ENCODE assay signal across 17 cellular contexts in the genomic region with DNA sequence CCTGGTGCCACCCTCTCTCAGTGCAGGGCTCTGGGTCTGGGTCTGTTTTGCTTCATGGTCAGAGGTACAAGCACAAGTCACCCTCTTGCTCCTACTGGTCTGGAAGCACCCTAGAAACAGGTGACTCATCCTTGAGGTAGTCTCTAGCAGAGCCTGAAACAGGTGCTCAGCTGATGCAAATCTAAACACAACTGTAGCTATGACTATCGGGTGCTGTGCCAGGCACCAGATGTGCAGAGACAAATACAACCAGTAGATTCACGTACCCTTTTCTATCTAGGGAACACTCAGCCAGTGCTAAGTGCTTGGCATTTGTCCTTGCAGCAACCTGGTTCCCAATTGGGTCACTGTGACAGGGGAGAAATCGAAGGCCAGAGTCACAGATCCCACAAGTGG.
DNase-seq lines count a peak whose midpoint lies in the region; ATAC-seq, FAIRE-seq and TF ChIP-seq lines count a peak whose summit lies in the region.
"Had no signal": no experiment of that assay in that cellular context is flagged by ENCODE, and none has a peak within 500 bp of the region (broad histone marks: within the 10 kb centered on the region; RNA-seq: fewer than 3 reads in every experiment).

No MANE protein-coding gene starts in this region.

- H3K36me3 ChIP-seq in keratinocyte (ENCODE audit: control insufficient read depth in 2 of 2, extremely low read depth in 1 of 2, insufficient read depth in 2 of 2, low read length in 2 of 2) = no peaks in the 10 kb centered on the region
- H3K36me3 ChIP-seq: neutrophil, spleen had no signal

- dilution Hi-C loops in keratinocyte (cut with MboI; ENCODE audit: extremely low pct_ligation_motif_present, low sequenced_read_pairs) = no loop called here

- H3K4me1 ChIP-seq in keratinocyte (ENCODE audit: control insufficient read depth, extremely low read depth, insufficient read depth, low read length) = no peaks in the 10 kb centered on the region

- no peaks in the 10 kb centered on the region for H3K9me1 ChIP-seq in keratinocyte (ENCODE audit: control insufficient read depth, extremely low read depth, insufficient read depth, low read length)

- H3K79me2 ChIP-seq in keratinocyte (ENCODE audit: control insufficient read depth, insufficient read depth, low read length) = no peaks in the 10 kb centered on the region

- H3K4me3 Mint-ChIP-seq in natural killer cell treated with Interleukin-12 subunit alpha and Interleukin-12 subunit beta and Interleukin-15 and Interleukin-18, amount 100 ng/mL, for 72 hours = no peak overlapping the region
- H3K4me3 Mint-ChIP-seq in CD14-positive monocyte = no peak overlapping the region
- H3K4me3 Mint-ChIP-seq: T-cell had no signal

- intact Hi-C loops in CD14-positive monocyte (cut with micrococcal nuclease) = no loop called here

- H3K4me3 ChIP-seq in keratinocyte (ENCODE audit: control insufficient read depth in 2 of 3, extremely low read depth in 1 of 3, insufficient read depth in 2 of 3, low read depth in 1 of 3, low read length in 3 of 3) = no peak overlapping the region
- H3K4me3 ChIP-seq: spleen had no signal

- no peak overlapping the region for H3K27ac Mint-ChIP-seq in natural killer cell treated with Interleukin-12 subunit alpha and Interleukin-12 subunit beta and Interleukin-15 and Interleukin-18, amount 100 ng/mL, for 72 hours
- H3K27ac Mint-ChIP-seq in CD14-positive monocyte = no peak overlapping the region
- H3K27ac Mint-ChIP-seq: T-cell had no signal

- H2AFZ ChIP-seq in keratinocyte (ENCODE audit: control insufficient read depth, low read length) = no peak overlapping the region

- H4K20me1 ChIP-seq in keratinocyte (ENCODE audit: control insufficient read depth, extremely low read depth, insufficient read depth, low read length) = no peaks in the 10 kb centered on the region

- H3K9ac ChIP-seq in keratinocyte (ENCODE audit: control insufficient read depth, extremely low read depth, insufficient read depth, low read length) = no peak overlapping the region

- TF ChIP-seq CTCF in keratinocyte (optimal IDR thresholded peaks at IDR 0.05 in 1 of 3, IDR thresholded peaks at IDR 0.05 in 1 of 3, conservative IDR thresholded peaks at IDR 0.05 in 1 of 3; ENCODE audit: extremely low read depth in 1 of 3, insufficient read depth in 2 of 3, low read length in 3 of 3) = no peak
- TF ChIP-seq CTCF in CD14-positive monocyte (IDR thresholded peaks at IDR 0.05) = no peak

- H3K4me2 ChIP-seq in keratinocyte (ENCODE audit: control insufficient read depth, extremely low read depth, insufficient read depth, low read depth, low read length) = no peak overlapping the region

- DNase-seq in keratinocyte (ENCODE audit: low read depth, low spot score) = peak; percentile 4
- DNase-seq in natural killer cell treated with Interleukin-12 subunit alpha and Interleukin-12 subunit beta and Interleukin-15 and Interleukin-18, amount 100 ng/mL, for 72 hours (ENCODE audit: low spot score) = no peak
- no peak for DNase-seq in activated gamma-delta T cell treated with Interleukin-2 at 50 U/mL for 16 hours
- no peak for DNase-seq in NCI-H1694 treated with DMSO at 0.1 percent for 48 hours (lab: John Stamatoyannopoulos, UW)
- no peak for DNase-seq in CD14-positive monocyte (ENCODE audit: low spot score)
- DNase-seq: activated CD4-positive, alpha-beta T cell treated with anti-CD3 and anti-CD28 coated beads, Interleukin-2, amount 50 U/mL, for 4 hours; activated naive CD4-positive, alpha-beta T cell treated with anti-CD3 and anti-CD28 coated beads, Interleukin-2, amount 50 U/mL, for 16 hours; HCEC 1CT; islet precursor cell; NCI-H1417; NK-92 treated with Interleukin-12 subunit alpha and Interleukin-12 subunit beta, amount 100 ng/mL, for 24 hours; spleen; T-cell had no signal

- H3K27ac ChIP-seq in keratinocyte (ENCODE audit: control insufficient read depth, insufficient read depth, low read length) = no peak overlapping the region
- H3K27ac ChIP-seq: neutrophil, spleen had no signal

- H3K4me1 Mint-ChIP-seq in natural killer cell treated with Interleukin-12 subunit alpha and Interleukin-12 subunit beta and Interleukin-15 and Interleukin-18, amount 100 ng/mL, for 72 hours (ENCODE audit: low read depth in 2 of 2) = no peaks in the 10 kb centered on the region
- H3K4me1 Mint-ChIP-seq in CD14-positive monocyte = no peaks in the 10 kb centered on the region
- H3K4me1 Mint-ChIP-seq: T-cell had no signal

- no peaks in the 10 kb centered on the region for H3K9me3 Mint-ChIP-seq in natural killer cell treated with Interleukin-12 subunit alpha and Interleukin-12 subunit beta and Interleukin-15 and Interleukin-18, amount 100 ng/mL, for 72 hours
- H3K9me3 Mint-ChIP-seq in CD14-positive monocyte = no peaks in the 10 kb centered on the region
- H3K9me3 Mint-ChIP-seq: T-cell had no signal

- FAIRE-seq in keratinocyte (lab: Jason Lieb, UNC) = no peak

- H3K27me3 Mint-ChIP-seq in natural killer cell treated with Interleukin-12 subunit alpha and Interleukin-12 subunit beta and Interleukin-15 and Interleukin-18, amount 100 ng/mL, for 72 hours = no peaks in the 10 kb centered on the region
- peaks cover 0 to 4% (median 1%) of the 10 kb centered on the region in 3 donors for H3K27me3 Mint-ChIP-seq in CD14-positive monocyte (ENCODE audit: low read depth in 3 of 3)

- H3K9me3 ChIP-seq in keratinocyte (ENCODE audit: control insufficient read depth, low read depth, low read length) = no peaks in the 10 kb centered on the region
- H3K9me3 ChIP-seq: neutrophil, spleen had no signal

- ATAC-seq in GM18498 (IDR thresholded peaks at IDR 0.05; ENCODE audit: unreplicated experiment) (peak; percentile 66), GM21619 (IDR thresholded peaks at IDR 0.05; ENCODE audit: unreplicated experiment) (peak; percentile 70), HG03521 (IDR thresholded peaks at IDR 0.05; ENCODE audit: unreplicated experiment) (peak; percentile 77)
- no peak for ATAC-seq in natural killer cell treated with Interleukin-12 subunit alpha and Interleukin-12 subunit beta and Interleukin-15 and Interleukin-18, amount 100 ng/mL, for 72 hours
- ATAC-seq: T-cell had no signal

- peaks cover 3% of the 10 kb centered on the region for H3K27me3 ChIP-seq in keratinocyte (ENCODE audit: control insufficient read depth, extremely low read depth, insufficient read depth, low read length)
- H3K27me3 ChIP-seq: neutrophil had no signal

- no peaks in the 10 kb centered on the region for H3K36me3 Mint-ChIP-seq in natural killer cell treated with Interleukin-12 subunit alpha and Interleukin-12 subunit beta and Interleukin-15 and Interleukin-18, amount 100 ng/mL, for 72 hours
- no peaks in the 10 kb centered on the region for H3K36me3 Mint-ChIP-seq in CD14-positive monocyte
- H3K36me3 Mint-ChIP-seq: T-cell had no signal

Comparison
In these comparisons a context has a peak if more than half of its experiments do, and no peak if none do; other contexts are left out.
1. ATAC-seq: peak in GM18498 (single experiment), GM21619 (single experiment) and HG03521 (single experiment); none in natural killer cell treated with Interleukin-12 subunit alpha and Interleukin-12 subunit beta and Interleukin-15 and Interleukin-18, amount 100 ng/mL, for 72 hours (0 of 2).